1 cellular context compared by ENCODE assay signal in the genomic region with DNA sequence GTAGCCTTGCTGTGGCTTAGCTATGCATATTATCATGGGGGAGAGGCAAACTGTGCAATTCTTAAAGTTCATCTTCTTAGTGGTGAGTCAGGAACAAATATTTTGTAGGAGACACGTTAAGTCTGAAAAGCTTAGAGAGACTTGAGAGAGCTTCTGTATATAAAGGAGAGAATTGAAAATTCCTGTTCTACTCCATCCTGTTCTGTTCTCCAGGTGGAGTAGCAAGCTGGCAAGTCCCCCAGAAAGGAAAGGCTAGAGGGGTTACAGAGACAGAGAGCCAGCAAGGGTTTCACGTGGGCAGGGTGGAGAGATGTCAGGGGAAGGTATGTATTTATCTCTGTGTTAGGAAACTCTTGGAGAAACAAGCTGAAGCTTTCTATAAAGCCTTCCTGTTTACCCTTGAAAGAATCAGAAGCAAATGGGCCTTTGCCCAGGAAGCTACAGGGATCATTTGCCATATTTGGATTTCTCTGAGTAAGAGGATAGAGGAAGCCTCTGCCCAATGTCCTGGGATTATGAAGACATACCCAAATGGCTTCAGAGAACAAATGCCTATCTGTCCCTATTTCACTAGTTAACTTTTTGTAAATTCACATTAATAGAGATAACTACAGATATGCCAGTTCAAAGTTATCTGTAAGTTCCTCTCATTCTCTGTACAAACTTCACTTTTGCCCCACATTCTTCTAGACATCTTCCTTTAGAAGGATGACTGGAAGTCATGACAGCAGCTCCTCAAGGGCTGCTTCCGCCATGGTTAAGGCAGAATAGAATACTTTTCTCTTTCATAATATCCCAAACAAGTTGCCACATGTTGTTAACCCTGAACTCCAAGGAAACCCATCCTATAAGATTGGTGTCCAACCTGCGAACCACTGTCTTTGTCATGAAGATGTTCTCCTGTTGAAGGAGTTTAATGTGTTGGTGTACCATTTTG.
A peak's percentile ranks its signal among the peaks of the same experiment; 100 is the strongest.
TF ChIP-seq lines count a peak whose summit lies in the region.

No MANE protein-coding gene starts in this region.

TF ChIP-seq in HepG2, 621 proteins besides CTCF, POLR2A, EP300 and RAD21 (continued from another document and continues in another):
- TF ChIP-seq LCORL (IDR thresholded peaks at IDR 0.05) (no peak), LCORL (CRISPR knock-in tag; IDR thresholded peaks at IDR 0.05) (peak; percentile 56; the same call in 1 of the 2 replicates), ZNF652 (CRISPR knock-in tag; IDR thresholded peaks at IDR 0.05; ENCODE audit: borderline replicate concordance, low read depth) (no peak), FOSL1 (CRISPR knock-in tag; IDR thresholded peaks at IDR 0.05; ENCODE audit: borderline replicate concordance) (no peak), ERF (CRISPR knock-in tag; IDR thresholded peaks at IDR 0.05) (peak; percentile 91), STAG1 (CRISPR knock-in tag; IDR thresholded peaks at IDR 0.05) (peak; percentile 27), NR2F1 (CRISPR knock-in tag; IDR thresholded peaks at IDR 0.05) (no peak), HDAC6 (IDR thresholded peaks at IDR 0.05; ENCODE audit: low read depth, low read length) (no peak), SOX5 (CRISPR knock-in tag; IDR thresholded peaks at IDR 0.05; ENCODE audit: borderline replicate concordance) (peak; percentile 87), ZNF329 (CRISPR knock-in tag; IDR thresholded peaks at IDR 0.05; ENCODE audit: low read depth) (no peak), SNAPC2 (CRISPR knock-in tag; IDR thresholded peaks at IDR 0.05) (peak; percentile 73; the same call in 1 of the 2 replicates), ZFP82 (CRISPR knock-in tag; IDR thresholded peaks at IDR 0.05; ENCODE audit: borderline replicate concordance) (no peak), ZNF75D (CRISPR knock-in tag; IDR thresholded peaks at IDR 0.05; ENCODE audit: borderline replicate concordance) (no peak), ZFX (CRISPR knock-in tag; IDR thresholded peaks at IDR 0.05; ENCODE audit: low read depth) (no peak; the same call in 1 of the 2 replicates), ZNF431 (CRISPR knock-in tag; IDR thresholded peaks at IDR 0.05; ENCODE audit: borderline replicate concordance, low read depth) (no peak), KLF15 (CRISPR knock-in tag; IDR thresholded peaks at IDR 0.05; ENCODE audit: borderline replicate concordance) (no peak), PPARG (CRISPR knock-in tag; conservative IDR thresholded peaks at IDR 0.05) (peak; percentile 80; the same call in 1 of the 2 replicates), RBM39 (IDR thresholded peaks at IDR 0.05; ENCODE audit: low read depth, low read length, poor library complexity, severe bottlenecking) (no peak), SCMH1 (CRISPR knock-in tag; IDR thresholded peaks at IDR 0.05; ENCODE audit: borderline replicate concordance) (no peak), NR3C1 (CRISPR knock-in tag; IDR thresholded peaks at IDR 0.05) (no peak), POLR2AphosphoS5 (IDR thresholded peaks at IDR 0.05; ENCODE audit: low read depth, low read length) (no peak), ZEB1 (IDR thresholded peaks at IDR 0.05; ENCODE audit: insufficient replicate concordance, low read depth) (no peak), ZNF468 (CRISPR knock-in tag; IDR thresholded peaks at IDR 0.05) (no peak), PHF5A (CRISPR knock-in tag; IDR thresholded peaks at IDR 0.05; ENCODE audit: low read depth, unreplicated experiment) (peak; percentile 83), ZMYM3 (CRISPR knock-in tag; IDR thresholded peaks at IDR 0.05) (no peak), ETV6 (CRISPR knock-in tag; conservative IDR thresholded peaks at IDR 0.05) (no peak), SPEN (CRISPR knock-in tag; IDR thresholded peaks at IDR 0.05; ENCODE audit: low read depth) (no peak), ZNF10 (CRISPR knock-in tag; IDR thresholded peaks at IDR 0.05; ENCODE audit: borderline replicate concordance, low read depth) (no peak), MAFG (CRISPR knock-in tag; IDR thresholded peaks at IDR 0.05) (no peak), ZNF674 (CRISPR knock-in tag; IDR thresholded peaks at IDR 0.05; ENCODE audit: low read depth) (no peak), CAMTA2 (CRISPR knock-in tag; IDR thresholded peaks at IDR 0.05; ENCODE audit: borderline replicate concordance) (no peak), ZNF607 (CRISPR knock-in tag; IDR thresholded peaks at IDR 0.05; ENCODE audit: borderline replicate concordance) (no peak), SMYD3 (CRISPR knock-in tag; IDR thresholded peaks at IDR 0.05) (no peak; the same call in 1 of the 2 replicates), ZFP36L2 (CRISPR knock-in tag; IDR thresholded peaks at IDR 0.05) (no peak), SMAD1 (CRISPR knock-in tag; IDR thresholded peaks at IDR 0.05; ENCODE audit: borderline replicate concordance, low read depth) (no peak)
- TF ChIP-seq, protein P1, sequence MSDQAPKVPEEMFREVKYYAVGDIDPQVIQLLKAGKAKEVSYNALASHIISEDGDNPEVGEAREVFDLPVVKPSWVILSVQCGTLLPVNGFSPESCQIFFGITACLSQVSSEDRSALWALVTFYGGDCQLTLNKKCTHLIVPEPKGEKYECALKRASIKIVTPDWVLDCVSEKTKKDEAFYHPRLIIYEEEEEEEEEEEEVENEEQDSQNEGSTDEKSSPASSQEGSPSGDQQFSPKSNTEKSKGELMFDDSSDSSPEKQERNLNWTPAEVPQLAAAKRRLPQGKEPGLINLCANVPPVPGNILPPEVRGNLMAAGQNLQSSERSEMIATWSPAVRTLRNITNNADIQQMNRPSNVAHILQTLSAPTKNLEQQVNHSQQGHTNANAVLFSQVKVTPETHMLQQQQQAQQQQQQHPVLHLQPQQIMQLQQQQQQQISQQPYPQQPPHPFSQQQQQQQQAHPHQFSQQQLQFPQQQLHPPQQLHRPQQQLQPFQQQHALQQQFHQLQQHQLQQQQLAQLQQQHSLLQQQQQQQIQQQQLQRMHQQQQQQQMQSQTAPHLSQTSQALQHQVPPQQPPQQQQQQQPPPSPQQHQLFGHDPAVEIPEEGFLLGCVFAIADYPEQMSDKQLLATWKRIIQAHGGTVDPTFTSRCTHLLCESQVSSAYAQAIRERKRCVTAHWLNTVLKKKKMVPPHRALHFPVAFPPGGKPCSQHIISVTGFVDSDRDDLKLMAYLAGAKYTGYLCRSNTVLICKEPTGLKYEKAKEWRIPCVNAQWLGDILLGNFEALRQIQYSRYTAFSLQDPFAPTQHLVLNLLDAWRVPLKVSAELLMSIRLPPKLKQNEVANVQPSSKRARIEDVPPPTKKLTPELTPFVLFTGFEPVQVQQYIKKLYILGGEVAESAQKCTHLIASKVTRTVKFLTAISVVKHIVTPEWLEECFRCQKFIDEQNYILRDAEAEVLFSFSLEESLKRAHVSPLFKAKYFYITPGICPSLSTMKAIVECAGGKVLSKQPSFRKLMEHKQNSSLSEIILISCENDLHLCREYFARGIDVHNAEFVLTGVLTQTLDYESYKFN (CRISPR knock-in tag; conservative IDR thresholded peaks at IDR 0.05) = peak; percentile 88
- TF ChIP-seq, protein P2, sequence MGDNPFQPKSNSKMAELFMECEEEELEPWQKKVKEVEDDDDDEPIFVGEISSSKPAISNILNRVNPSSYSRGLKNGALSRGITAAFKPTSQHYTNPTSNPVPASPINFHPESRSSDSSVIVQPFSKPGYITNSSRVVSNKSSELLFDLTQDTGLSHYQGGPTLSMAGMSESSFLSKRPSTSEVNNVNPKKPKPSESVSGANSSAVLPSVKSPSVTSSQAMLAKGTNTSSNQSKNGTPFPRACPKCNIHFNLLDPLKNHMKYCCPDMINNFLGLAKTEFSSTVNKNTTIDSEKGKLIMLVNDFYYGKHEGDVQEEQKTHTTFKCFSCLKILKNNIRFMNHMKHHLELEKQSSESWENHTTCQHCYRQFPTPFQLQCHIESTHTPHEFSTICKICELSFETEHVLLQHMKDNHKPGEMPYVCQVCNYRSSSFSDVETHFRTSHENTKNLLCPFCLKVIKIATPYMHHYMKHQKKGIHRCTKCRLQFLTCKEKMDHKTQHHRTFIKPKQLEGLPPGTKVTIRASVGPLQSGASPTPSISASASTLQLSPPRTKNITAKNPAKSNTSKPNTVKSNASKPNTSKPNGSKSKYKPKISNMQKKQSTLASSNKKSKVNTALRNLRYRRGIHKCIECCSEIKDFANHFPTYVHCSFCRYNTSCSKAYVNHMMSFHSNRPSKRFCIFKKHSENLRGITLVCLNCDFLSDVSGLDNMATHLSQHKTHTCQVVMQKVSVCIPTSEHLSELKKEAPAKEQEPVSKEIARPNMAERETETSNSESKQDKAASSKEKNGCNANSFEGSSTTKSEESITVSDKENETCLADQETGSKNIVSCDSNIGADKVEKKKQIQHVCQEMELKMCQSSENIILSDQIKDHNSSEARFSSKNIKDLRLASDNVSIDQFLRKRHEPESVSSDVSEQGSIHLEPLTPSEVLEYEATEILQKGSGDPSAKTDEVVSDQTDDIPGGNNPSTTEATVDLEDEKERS (CRISPR knock-in tag; IDR thresholded peaks at IDR 0.05) = no peak
- TF ChIP-seq, protein P3, sequence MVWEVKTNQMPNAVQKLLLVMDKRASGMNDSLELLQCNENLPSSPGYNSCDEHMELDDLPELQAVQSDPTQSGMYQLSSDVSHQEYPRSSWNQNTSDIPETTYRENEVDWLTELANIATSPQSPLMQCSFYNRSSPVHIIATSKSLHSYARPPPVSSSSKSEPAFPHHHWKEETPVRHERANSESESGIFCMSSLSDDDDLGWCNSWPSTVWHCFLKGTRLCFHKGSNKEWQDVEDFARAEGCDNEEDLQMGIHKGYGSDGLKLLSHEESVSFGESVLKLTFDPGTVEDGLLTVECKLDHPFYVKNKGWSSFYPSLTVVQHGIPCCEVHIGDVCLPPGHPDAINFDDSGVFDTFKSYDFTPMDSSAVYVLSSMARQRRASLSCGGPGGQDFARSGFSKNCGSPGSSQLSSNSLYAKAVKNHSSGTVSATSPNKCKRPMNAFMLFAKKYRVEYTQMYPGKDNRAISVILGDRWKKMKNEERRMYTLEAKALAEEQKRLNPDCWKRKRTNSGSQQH (CRISPR knock-in tag; IDR thresholded peaks at IDR 0.05; ENCODE audit: low read depth) = no peak; the same call in 1 of the 2 replicates
- TF ChIP-seq, protein P4, sequence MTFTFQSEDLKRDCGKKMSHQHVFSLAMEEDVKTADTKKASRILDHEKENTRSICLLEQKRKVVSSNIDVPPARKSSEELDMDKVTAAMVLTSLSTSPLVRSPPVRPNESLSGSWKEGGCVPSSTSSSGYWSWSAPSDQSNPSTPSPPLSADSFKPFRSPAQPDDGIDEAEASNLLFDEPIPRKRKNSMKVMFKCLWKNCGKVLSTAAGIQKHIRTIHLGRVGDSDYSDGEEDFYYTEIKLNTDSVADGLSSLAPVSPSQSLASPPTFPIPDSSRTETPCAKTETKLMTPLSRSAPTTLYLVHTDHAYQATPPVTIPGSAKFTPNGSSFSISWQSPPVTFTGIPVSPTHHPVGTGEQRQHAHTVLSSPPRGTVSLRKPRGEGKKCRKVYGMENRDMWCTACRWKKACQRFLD (CRISPR knock-in tag; IDR thresholded peaks at IDR 0.05; ENCODE audit: borderline replicate concordance) = no peak
- TF ChIP-seq, protein P5, sequence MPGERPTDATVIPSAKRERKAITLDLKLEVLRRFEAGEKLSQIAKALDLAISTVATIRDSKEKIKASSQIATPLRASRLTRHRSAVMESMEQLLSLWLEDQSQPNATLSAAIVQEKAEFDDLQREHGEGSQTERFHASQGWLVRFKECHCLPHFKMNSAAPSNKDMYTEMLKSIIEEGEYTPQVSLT (CRISPR knock-in tag; IDR thresholded peaks at IDR 0.05; ENCODE audit: borderline replicate concordance, low read depth) = no peak
- TF ChIP-seq, protein P6, sequence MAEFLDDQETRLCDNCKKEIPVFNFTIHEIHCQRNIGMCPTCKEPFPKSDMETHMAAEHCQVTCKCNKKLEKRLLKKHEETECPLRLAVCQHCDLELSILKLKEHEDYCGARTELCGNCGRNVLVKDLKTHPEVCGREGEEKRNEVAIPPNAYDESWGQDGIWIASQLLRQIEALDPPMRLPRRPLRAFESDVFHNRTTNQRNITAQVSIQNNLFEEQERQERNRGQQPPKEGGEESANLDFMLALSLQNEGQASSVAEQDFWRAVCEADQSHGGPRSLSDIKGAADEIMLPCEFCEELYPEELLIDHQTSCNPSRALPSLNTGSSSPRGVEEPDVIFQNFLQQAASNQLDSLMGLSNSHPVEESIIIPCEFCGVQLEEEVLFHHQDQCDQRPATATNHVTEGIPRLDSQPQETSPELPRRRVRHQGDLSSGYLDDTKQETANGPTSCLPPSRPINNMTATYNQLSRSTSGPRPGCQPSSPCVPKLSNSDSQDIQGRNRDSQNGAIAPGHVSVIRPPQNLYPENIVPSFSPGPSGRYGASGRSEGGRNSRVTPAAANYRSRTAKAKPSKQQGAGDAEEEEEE (CRISPR knock-in tag; IDR thresholded peaks at IDR 0.05; ENCODE audit: borderline replicate concordance) = no peak
- TF ChIP-seq, protein P7, sequence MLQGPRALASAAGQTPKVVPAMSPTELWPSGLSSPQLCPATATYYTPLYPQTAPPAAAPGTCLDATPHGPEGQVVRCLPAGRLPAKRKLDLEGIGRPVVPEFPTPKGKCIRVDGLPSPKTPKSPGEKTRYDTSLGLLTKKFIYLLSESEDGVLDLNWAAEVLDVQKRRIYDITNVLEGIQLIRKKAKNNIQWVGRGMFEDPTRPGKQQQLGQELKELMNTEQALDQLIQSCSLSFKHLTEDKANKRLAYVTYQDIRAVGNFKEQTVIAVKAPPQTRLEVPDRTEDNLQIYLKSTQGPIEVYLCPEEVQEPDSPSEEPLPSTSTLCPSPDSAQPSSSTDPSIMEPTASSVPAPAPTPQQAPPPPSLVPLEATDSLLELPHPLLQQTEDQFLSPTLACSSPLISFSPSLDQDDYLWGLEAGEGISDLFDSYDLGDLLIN (CRISPR knock-in tag; IDR thresholded peaks at IDR 0.05; ENCODE audit: borderline replicate concordance) = no peak
- TF ChIP-seq, protein P8, sequence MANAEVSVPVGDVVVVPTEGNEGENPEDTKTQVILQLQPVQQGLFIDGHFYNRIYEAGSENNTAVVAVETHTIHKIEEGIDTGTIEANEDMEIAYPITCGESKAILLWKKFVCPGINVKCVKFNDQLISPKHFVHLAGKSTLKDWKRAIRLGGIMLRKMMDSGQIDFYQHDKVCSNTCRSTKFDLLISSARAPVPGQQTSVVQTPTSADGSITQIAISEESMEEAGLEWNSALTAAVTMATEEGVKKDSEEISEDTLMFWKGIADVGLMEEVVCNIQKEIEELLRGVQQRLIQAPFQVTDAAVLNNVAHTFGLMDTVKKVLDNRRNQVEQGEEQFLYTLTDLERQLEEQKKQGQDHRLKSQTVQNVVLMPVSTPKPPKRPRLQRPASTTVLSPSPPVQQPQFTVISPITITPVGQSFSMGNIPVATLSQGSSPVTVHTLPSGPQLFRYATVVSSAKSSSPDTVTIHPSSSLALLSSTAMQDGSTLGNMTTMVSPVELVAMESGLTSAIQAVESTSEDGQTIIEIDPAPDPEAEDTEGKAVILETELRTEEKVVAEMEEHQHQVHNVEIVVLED (CRISPR knock-in tag; IDR thresholded peaks at IDR 0.05; ENCODE audit: borderline replicate concordance) = no peak; the same call in 1 of the 2 replicates
- TF ChIP-seq, protein P9, sequence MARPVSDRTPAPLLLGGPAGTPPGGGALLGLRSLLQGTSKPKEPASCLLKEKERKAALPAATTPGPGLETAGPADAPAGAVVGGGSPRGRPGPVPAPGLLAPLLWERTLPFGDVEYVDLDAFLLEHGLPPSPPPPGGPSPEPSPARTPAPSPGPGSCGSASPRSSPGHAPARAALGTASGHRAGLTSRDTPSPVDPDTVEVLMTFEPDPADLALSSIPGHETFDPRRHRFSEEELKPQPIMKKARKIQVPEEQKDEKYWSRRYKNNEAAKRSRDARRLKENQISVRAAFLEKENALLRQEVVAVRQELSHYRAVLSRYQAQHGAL (CRISPR knock-in tag; IDR thresholded peaks at IDR 0.05; ENCODE audit: not compliant biosample characterization) = peak; percentile 11
- TF ChIP-seq, protein P10, sequence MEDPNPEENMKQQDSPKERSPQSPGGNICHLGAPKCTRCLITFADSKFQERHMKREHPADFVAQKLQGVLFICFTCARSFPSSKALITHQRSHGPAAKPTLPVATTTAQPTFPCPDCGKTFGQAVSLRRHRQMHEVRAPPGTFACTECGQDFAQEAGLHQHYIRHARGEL (CRISPR knock-in tag; IDR thresholded peaks at IDR 0.05) = no peak
